Comparison of ENCODE assay signal across 23 cellular contexts in the genomic region with DNA sequence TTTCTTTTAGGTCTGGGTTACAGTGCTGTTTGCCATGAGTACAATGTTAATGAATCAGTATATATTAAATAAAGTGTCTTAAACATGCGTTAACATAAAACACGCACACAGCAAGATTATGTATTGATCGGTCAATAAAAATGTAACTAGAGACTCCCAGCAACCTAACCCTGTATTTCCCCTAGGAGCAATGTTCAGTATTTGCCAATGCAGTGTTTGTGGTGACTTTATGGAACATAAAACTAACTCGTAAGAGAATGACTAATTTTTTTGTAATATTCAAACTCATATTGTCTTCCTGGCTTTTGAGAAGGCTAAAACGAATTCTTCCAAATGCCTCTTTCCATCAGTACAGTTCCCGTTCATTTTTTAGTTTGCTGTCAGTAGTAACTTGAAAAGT.
"Had no signal": no experiment of that assay in that cellular context is flagged by ENCODE, and none has a peak within 500 bp of the region (broad histone marks: within the 10 kb centered on the region; RNA-seq: fewer than 3 reads in every experiment).

No MANE protein-coding gene starts in this region.

- H2AFZ ChIP-seq: parathyroid adenoma had no signal

- H3K4me1 Mint-ChIP-seq: mesothelial cell of epicardium had no signal

- H3K4me1 ChIP-seq: ascending aorta, parathyroid adenoma had no signal

- H3K27me3 Mint-ChIP-seq: activated B cell treated with CpG ODN at 0.5 μM for 24 hours; activated CD4-positive, alpha-beta T cell treated with anti-CD3 and anti-CD28 coated beads for 36 hours; activated CD8-positive, alpha-beta memory T cell treated with anti-CD3 and anti-CD28 coated beads, Interleukin-2, amount 10 ng/mL, durations not matched to agents 7 days and 5 days; naive thymus-derived CD8-positive, alpha-beta T cell; stimulated activated naive CD8-positive, alpha-beta T cell treated with anti-CD3 and anti-CD28 coated beads, Interleukin-15, amount 100 ng/mL, for 72 hours had no signal

- H3K9me3 ChIP-seq: adrenal gland, ascending aorta, right lobe of liver, suprapubic skin, tibial nerve had no signal

- H3K4me3 ChIP-seq: adrenal gland, ascending aorta, right lobe of liver, suprapubic skin, tibial nerve had no signal

- ATAC-seq: activated CD8-positive, alpha-beta memory T cell treated with anti-CD3 and anti-CD28 coated beads, Interleukin-2, amount 10 ng/mL, durations not matched to agents 7 days and 5 days; naive thymus-derived CD8-positive, alpha-beta T cell; stimulated activated naive CD8-positive, alpha-beta T cell treated with anti-CD3 and anti-CD28 coated beads, Interleukin-15, amount 100 ng/mL, for 72 hours had no signal

- H3K27ac Mint-ChIP-seq: activated B cell treated with CpG ODN at 0.5 μM for 24 hours; activated CD4-positive, alpha-beta T cell treated with anti-CD3 and anti-CD28 coated beads for 36 hours; activated CD8-positive, alpha-beta memory T cell treated with anti-CD3 and anti-CD28 coated beads, Interleukin-2, amount 10 ng/mL, durations not matched to agents 7 days and 5 days; mesothelial cell of epicardium; stimulated activated effector memory CD8-positive, alpha-beta T cell treated with anti-CD3 and anti-CD28 coated beads, Interleukin-12 subunit alpha, Interleukin-12 subunit beta, amount 100 ng/mL, for 72 hours; T-helper 1 cell treated with Interleukin-12 subunit alpha and Interleukin-12 subunit beta and Interleukin-4 antibody, amounts not matched to agents 30 μg/mL and 1 μg/mL, for 36 hours had no signal

- H3K9me3 Mint-ChIP-seq: activated B cell treated with CpG ODN at 0.5 μM for 24 hours; mesothelial cell of epicardium; naive thymus-derived CD8-positive, alpha-beta T cell; stimulated activated effector memory CD8-positive, alpha-beta T cell treated with anti-CD3 and anti-CD28 coated beads, Interleukin-12 subunit alpha, Interleukin-12 subunit beta, amount 100 ng/mL, for 72 hours; stimulated activated naive CD8-positive, alpha-beta T cell treated with anti-CD3 and anti-CD28 coated beads, Interleukin-15, amount 100 ng/mL, for 72 hours; T-helper 1 cell treated with Interleukin-12 subunit alpha and Interleukin-12 subunit beta and Interleukin-4 antibody, amounts not matched to agents 30 μg/mL and 1 μg/mL, for 36 hours had no signal

- H3K27ac ChIP-seq: adrenal gland, ascending aorta, brain microvascular endothelial cell, epithelial cell of prostate, parathyroid adenoma, right lobe of liver, suprapubic skin had no signal

- DNase-seq: activated B cell treated with CpG ODN at 0.5 μM for 24 hours; activated CD4-positive, alpha-beta T cell treated with anti-CD3 and anti-CD28 coated beads for 36 hours; activated CD4-positive, alpha-beta T cell treated with anti-CD3 and anti-CD28 coated beads, Interleukin-2, amount 50 U/mL, for 4 hours; activated CD8-positive, alpha-beta memory T cell treated with anti-CD3 and anti-CD28 coated beads, Interleukin-2, amount 10 ng/mL, durations not matched to agents 7 days and 5 days; activated effector memory CD4-positive, alpha-beta T cell treated with Interleukin-2 at 50 U/mL for 16 hours; activated naive CD4-positive, alpha-beta T cell treated with anti-CD3 and anti-CD28 coated beads, Interleukin-2, amount 50 U/mL, for 16 hours; activated T-cell treated with anti-CD3 and anti-CD28 coated beads for 4 hours; adrenal gland; brain microvascular endothelial cell; central memory CD4-positive, alpha-beta T cell; naive thymus-derived CD8-positive, alpha-beta T cell; right lobe of liver; small intestine; stimulated activated CD4-positive, alpha-beta T cell treated with anti-CD3 and anti-CD28 coated beads, Interleukin-2, amount 100 ng/mL, for 24 hours; stimulated activated naive CD8-positive, alpha-beta T cell treated with anti-CD3 and anti-CD28 coated beads, Interleukin-15, amount 100 ng/mL, for 72 hours had no signal

- H3K27me3 ChIP-seq: adrenal gland, ascending aorta, brain microvascular endothelial cell, right lobe of liver, suprapubic skin, tibial nerve had no signal

- H3K9ac ChIP-seq: parathyroid adenoma had no signal

- H3K4me3 Mint-ChIP-seq: activated B cell treated with CpG ODN at 0.5 μM for 24 hours; activated CD4-positive, alpha-beta T cell treated with anti-CD3 and anti-CD28 coated beads for 36 hours; activated CD8-positive, alpha-beta memory T cell treated with anti-CD3 and anti-CD28 coated beads, Interleukin-2, amount 10 ng/mL, durations not matched to agents 7 days and 5 days; mesothelial cell of epicardium; naive thymus-derived CD8-positive, alpha-beta T cell; stimulated activated effector memory CD8-positive, alpha-beta T cell treated with anti-CD3 and anti-CD28 coated beads, Interleukin-12 subunit alpha, Interleukin-12 subunit beta, amount 100 ng/mL, for 72 hours; stimulated activated naive CD8-positive, alpha-beta T cell treated with anti-CD3 and anti-CD28 coated beads, Interleukin-15, amount 100 ng/mL, for 72 hours; T-helper 1 cell treated with Interleukin-12 subunit alpha and Interleukin-12 subunit beta and Interleukin-4 antibody, amounts not matched to agents 30 μg/mL and 1 μg/mL, for 36 hours had no signal
